In the genomic region with DNA sequence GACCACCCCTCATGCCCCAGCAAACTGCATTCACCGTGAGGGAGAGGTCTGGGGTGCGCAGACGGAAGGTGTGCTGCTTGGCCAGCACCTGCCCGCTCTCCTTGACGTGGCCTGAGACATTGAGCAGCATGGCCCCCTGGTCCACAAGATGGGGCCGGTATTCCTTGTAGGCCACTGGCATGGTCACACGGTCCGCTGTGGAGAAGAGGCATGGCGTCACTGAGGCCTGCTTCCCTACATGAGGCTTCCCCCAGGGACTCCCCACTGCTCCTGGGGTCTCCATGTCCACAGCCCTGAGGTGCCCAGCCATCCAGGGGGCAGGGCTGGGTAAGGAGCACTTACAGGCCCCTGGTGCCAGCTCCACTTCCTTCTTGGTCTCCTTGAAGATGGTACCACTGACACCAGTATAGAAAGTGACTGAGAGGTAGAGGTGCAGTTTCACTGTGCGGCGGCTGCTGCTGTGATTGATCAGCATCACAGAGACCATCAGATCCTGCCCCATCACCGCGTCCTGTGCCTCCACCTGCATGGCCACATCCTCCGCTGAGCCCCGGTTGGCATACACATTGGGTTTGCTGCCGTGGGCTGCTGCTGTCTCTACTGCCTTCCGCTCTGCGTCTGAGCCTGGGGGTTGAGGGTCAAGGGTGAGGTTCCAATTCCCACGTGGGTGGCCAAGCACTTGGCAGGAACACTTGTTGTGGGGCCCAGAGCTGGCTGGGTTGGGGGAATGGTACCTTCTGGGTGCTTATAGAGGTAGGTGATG, we compare ENCODE assay signal across 17 cellular contexts.
"Had no signal": no experiment of that assay in that cellular context is flagged by ENCODE, and none has a peak within 500 bp of the region (broad histone marks: within the 10 kb centered on the region; RNA-seq: fewer than 3 reads in every experiment).

No MANE protein-coding gene starts in this region.

- H3K9me3 ChIP-seq: heart left ventricle, right atrium auricular region, suprapubic skin, thyroid gland, upper lobe of left lung, vagina had no signal

- H3K4me1 ChIP-seq: right atrium auricular region had no signal

- DNase-seq: caudate nucleus; effector memory CD4-positive, alpha-beta T cell; heart left ventricle; hippocampal formation; kidney glomerular epithelial cell; mammary epithelial cell; small intestine; stimulated activated CD4-positive, alpha-beta T cell treated with anti-CD3 and anti-CD28 coated beads, Interleukin-2, amount 100 ng/mL, for 48 hours; stimulated activated naive CD4-positive, alpha-beta T cell treated with Interleukin-2 at 50 U/mL for 16 hours; thyroid gland; upper lobe of left lung had no signal

- ATAC-seq: esophagus mucosa, heart left ventricle, left lobe of liver had no signal

- H3K4me3 Mint-ChIP-seq: nephron had no signal

- H3K27ac ChIP-seq: heart left ventricle, right atrium auricular region, suprapubic skin, thyroid gland, upper lobe of left lung, vagina had no signal

- H3K36me3 ChIP-seq: right atrium auricular region, thyroid gland, vagina had no signal

- H3K4me3 ChIP-seq: heart left ventricle, right atrium auricular region, suprapubic skin, thyroid gland, upper lobe of left lung, vagina had no signal

- H3K9me3 Mint-ChIP-seq: nephron had no signal

- H3K27ac Mint-ChIP-seq: nephron had no signal

- H3K27me3 ChIP-seq: heart left ventricle, right atrium auricular region, suprapubic skin, thyroid gland, upper lobe of left lung, vagina had no signal
